15 cellular contexts compared by ENCODE assay signal in genomic region chr10:18875480-18875879, GRCh38.
DNase-seq lines count a peak whose midpoint lies in the region; ATAC-seq and TF ChIP-seq lines count a peak whose summit lies in the region.
"Had no signal": no experiment of that assay in that cellular context is flagged by ENCODE, and none has a peak within 500 bp of the region (broad histone marks: within the 10 kb centered on the region; RNA-seq: fewer than 3 reads in every experiment).

No MANE protein-coding gene starts in this region.

- no peaks in the 10 kb centered on the region for H3K36me3 Mint-ChIP-seq in progenitor cell of endocrine pancreas (ENCODE audit: insufficient read depth)
- H3K36me3 Mint-ChIP-seq: CD4-positive, alpha-beta memory T cell had no signal

- H3K27me3 Mint-ChIP-seq in progenitor cell of endocrine pancreas, result peaks cover 12% of the 10 kb centered on the region
- H3K27me3 Mint-ChIP-seq: CD4-positive, alpha-beta memory T cell had no signal

- no peaks in the 10 kb centered on the region for H3K36me3 ChIP-seq in RWPE2 (ENCODE audit: low read depth)
- H3K36me3 ChIP-seq: BLaER1 treated with 17β-estradiol and CSF1 and Interleukin-3, amounts not matched to agents 10 nM and 100 nM had no signal

- TF ChIP-seq CTCF in RWPE2 (IDR thresholded peaks at IDR 0.05; ENCODE audit: poor library complexity, severe bottlenecking) (no peak), foreskin keratinocyte (conservative IDR thresholded peaks at IDR 0.05) (no peak), progenitor cell of endocrine pancreas (IDR thresholded peaks at IDR 0.05; ENCODE audit: unreplicated experiment) (no peak)

- no peaks in the 10 kb centered on the region for H3K4me1 ChIP-seq in RWPE2 (ENCODE audit: insufficient read depth, poor library complexity, severe bottlenecking)
- H3K4me1 ChIP-seq in foreskin keratinocyte, result no peaks in the 10 kb centered on the region
- H3K4me1 ChIP-seq: BLaER1 treated with 17β-estradiol and CSF1 and Interleukin-3, amounts not matched to agents 10 nM and 100 nM had no signal

- peak; percentile 34 for DNase-seq in A172 (ENCODE audit: low spot score)
- peak; percentile 8 for DNase-seq in LoVo (ENCODE audit: low spot score)
- no peak for DNase-seq in RWPE2 (ENCODE audit: low spot score)
- DNase-seq in foreskin keratinocyte, result peak in 1 of 2 donors; percentile 26
- DNase-seq in progenitor cell of endocrine pancreas (ENCODE audit: low spot score, unreplicated experiment), result no peak
- DNase-seq in CD1c-positive myeloid dendritic cell (ENCODE audit: extremely low spot score), result no peak
- DNase-seq in left colon, result no peak
- DNase-seq: 8988T; ACHN; CD4-positive, alpha-beta memory T cell; DMS79; EL; GOT3; H9 had no signal

- no peak overlapping the region for H3K27ac ChIP-seq in RWPE2 (ENCODE audit: poor library complexity, severe bottlenecking)
- H3K27ac ChIP-seq in foreskin keratinocyte, result no peak overlapping the region
- H3K27ac ChIP-seq: BLaER1 treated with 17β-estradiol and CSF1 and Interleukin-3, amounts not matched to agents 10 nM and 100 nM had no signal

- H3K9me3 ChIP-seq in RWPE2 (ENCODE audit: severe bottlenecking), result no peaks in the 10 kb centered on the region

- no peak overlapping the region for H3K4me3 ChIP-seq in RWPE2 (ENCODE audit: severe bottlenecking)
- H3K4me3 ChIP-seq: BLaER1 treated with 17β-estradiol and CSF1 and Interleukin-3, amounts not matched to agents 10 nM and 100 nM had no signal

- H3K4me1 Mint-ChIP-seq in progenitor cell of endocrine pancreas (ENCODE audit: low read depth), result no peaks in the 10 kb centered on the region
- H3K4me1 Mint-ChIP-seq: CD4-positive, alpha-beta memory T cell had no signal

- H3K27me3 ChIP-seq in RWPE2 (ENCODE audit: insufficient read depth, poor library complexity, severe bottlenecking) (no peaks in the 10 kb centered on the region), foreskin keratinocyte (no peaks in the 10 kb centered on the region)
- H3K27me3 ChIP-seq: BLaER1 treated with 17β-estradiol and CSF1 and Interleukin-3, amounts not matched to agents 10 nM and 100 nM had no signal

- no peak overlapping the region for H3K4me3 Mint-ChIP-seq in progenitor cell of endocrine pancreas (ENCODE audit: low read depth)
- H3K4me3 Mint-ChIP-seq: CD4-positive, alpha-beta memory T cell; H9 had no signal

- no peak overlapping the region for H3K27ac Mint-ChIP-seq in progenitor cell of endocrine pancreas
- H3K27ac Mint-ChIP-seq: CD4-positive, alpha-beta memory T cell; H9 had no signal

- H3K9me3 Mint-ChIP-seq in progenitor cell of endocrine pancreas (ENCODE audit: low read depth), result no peaks in the 10 kb centered on the region

- intact Hi-C loops in left colon (cut with DNase I, micrococcal nuclease), result no loop called here

- peak; percentile 96 for ATAC-seq in RWPE2 (ENCODE audit: low read depth)
- ATAC-seq in foreskin keratinocyte, result peak; percentile 43
- no peak for ATAC-seq in left colon

Comparison
In these comparisons a context has a peak if more than half of its experiments do, and no peak if none do; other contexts are left out.
1. DNase-seq: peak in A172 (single experiment) and LoVo (single experiment); none in RWPE2 (single experiment), progenitor cell of endocrine pancreas (single experiment), CD1c-positive myeloid dendritic cell (single experiment) and left colon (0 of 2).